Comparison of ENCODE assay signal across 17 cellular contexts in genomic region chr3:87069963-87070362, GRCh38.
DNase-seq lines count a peak whose midpoint lies in the region; ATAC-seq and TF ChIP-seq lines count a peak whose summit lies in the region.
"Had no signal": no experiment of that assay in that cellular context is flagged by ENCODE, and none has a peak within 500 bp of the region (broad histone marks: within the 10 kb centered on the region; RNA-seq: fewer than 3 reads in every experiment).

No MANE protein-coding gene starts in this region.

- H3K4me1 ChIP-seq in adipocyte (ENCODE audit: control insufficient read depth, insufficient read depth, low read length) (no peaks in the 10 kb centered on the region), hepatocyte (ENCODE audit: insufficient read depth) (peaks cover 7% of the 10 kb centered on the region)
- H3K4me1 ChIP-seq: BLaER1 treated with 17β-estradiol and CSF1 and Interleukin-3, amounts not matched to agents 10 nM and 100 nM had no signal

- no peaks in the 10 kb centered on the region for H3K9me2 ChIP-seq in hepatocyte (replicated peaks; ENCODE audit: insufficient read depth)

- TF ChIP-seq CTCF in hepatocyte (IDR thresholded peaks at IDR 0.05; ENCODE audit: poor library complexity) = no peak

- DNase-seq in SIG-M5 treated with dmso at 0.1 percent for 504 hours (lab: John Stamatoyannopoulos, UW; ENCODE audit: unreplicated experiment) = peak; percentile 6
- no peak for DNase-seq in SIG-M5 (lab: John Stamatoyannopoulos, UW)
- peak; percentile 78 for DNase-seq in adipocyte (ENCODE audit: low read depth)
- DNase-seq in hepatocyte (ENCODE audit: low spot score) = peak; percentile 10
- no peak for DNase-seq in activated CD8-positive, alpha-beta memory T cell treated with anti-CD3 and anti-CD28 coated beads for 24 hours
- DNase-seq: HCEC 1CT, KBM-7, MM.1S, NCI-H1105 treated with DMSO at 0.1 percent for 48 hours, NCI-H1930, NCI-H2171, SHP77 had no signal

- H3K27me3 ChIP-seq in adipocyte (replicated peaks; ENCODE audit: control insufficient read depth, insufficient read depth, low read length) = no peaks in the 10 kb centered on the region
- no peaks in the 10 kb centered on the region for H3K27me3 ChIP-seq in hepatocyte
- H3K27me3 ChIP-seq: BLaER1 treated with 17β-estradiol and CSF1 and Interleukin-3, amounts not matched to agents 10 nM and 100 nM had no signal

- H4K20me1 ChIP-seq in hepatocyte (ENCODE audit: insufficient read depth, poor library complexity, severe bottlenecking) = no peaks in the 10 kb centered on the region
- H4K20me1 ChIP-seq: BLaER1 treated with 17β-estradiol and CSF1 and Interleukin-3, amounts not matched to agents 10 nM and 100 nM had no signal

- 27% methylated on average over 7 of the region's 7 CpGs for WGBS in hepatocyte (ENCODE audit: low lambda C conversion rate, missing lambda C conversion rate)

- H3K36me3 ChIP-seq in adipocyte (ENCODE audit: control insufficient read depth, insufficient read depth, low read length, severe bottlenecking) (no peaks in the 10 kb centered on the region), hepatocyte (replicated peaks; ENCODE audit: insufficient read depth, low read depth) (no peaks in the 10 kb centered on the region)
- H3K36me3 ChIP-seq: BLaER1 treated with 17β-estradiol and CSF1 and Interleukin-3, amounts not matched to agents 10 nM and 100 nM had no signal

- H3K9ac ChIP-seq in adipocyte (ENCODE audit: low read length) = no peak overlapping the region
- H3K9ac ChIP-seq: BLaER1 treated with 17β-estradiol and CSF1 and Interleukin-3, amounts not matched to agents 10 nM and 100 nM had no signal

- H3K27ac ChIP-seq in hepatocyte = no peak overlapping the region
- H3K27ac ChIP-seq: 22Rv1; BLaER1 treated with 17β-estradiol and CSF1 and Interleukin-3, amounts not matched to agents 10 nM and 100 nM had no signal

- peak overlapping the region; percentile 31 for H3K4me2 ChIP-seq in hepatocyte
- H3K4me2 ChIP-seq: BLaER1 treated with 17β-estradiol and CSF1 and Interleukin-3, amounts not matched to agents 10 nM and 100 nM had no signal

- H3K4me3 ChIP-seq in adipocyte (ENCODE audit: low read length) (no peak overlapping the region), hepatocyte (no peak overlapping the region)
- H3K4me3 ChIP-seq: BLaER1 treated with 17β-estradiol and CSF1 and Interleukin-3, amounts not matched to agents 10 nM and 100 nM had no signal

- ATAC-seq in HG03520 (IDR thresholded peaks at IDR 0.05; ENCODE audit: unreplicated experiment) = no peak
- no peak for ATAC-seq in GM18517 (IDR thresholded peaks at IDR 0.05; ENCODE audit: unreplicated experiment)
- ATAC-seq in GM21825 (IDR thresholded peaks at IDR 0.05; ENCODE audit: unreplicated experiment) = no peak

- H3K9me3 ChIP-seq in adipocyte (ENCODE audit: control insufficient read depth, low read length) (no peaks in the 10 kb centered on the region), hepatocyte (ENCODE audit: low read depth) (no peaks in the 10 kb centered on the region)
- H3K9me3 ChIP-seq: BLaER1 treated with 17β-estradiol and CSF1 and Interleukin-3, amounts not matched to agents 10 nM and 100 nM had no signal

- H2AFZ ChIP-seq in hepatocyte = no peak overlapping the region

- H3K79me2 ChIP-seq in hepatocyte = no peaks in the 10 kb centered on the region

Comparison
In these comparisons a context has a peak if more than half of its experiments do, and no peak if none do; other contexts are left out.
1. DNase-seq: peak in SIG-M5 treated with dmso at 0.1 percent for 504 hours (single experiment), adipocyte (single experiment) and hepatocyte (single experiment); none in SIG-M5 (single experiment) and activated CD8-positive, alpha-beta memory T cell treated with anti-CD3 and anti-CD28 coated beads for 24 hours (single experiment).